Comparison of ENCODE assay signal across 8 cellular contexts in genomic region chr1:71080178-71080781, GRCh38. TPM values are rescaled to one million over a fixed set of nuclear protein-coding genes. Genes with fewer than 3 reads are reported as not detected.
DNase-seq lines count a peak whose midpoint lies in the region; ATAC-seq and TF ChIP-seq lines count a peak whose summit lies in the region.

No MANE protein-coding gene starts in this region.

- H3K36me3 ChIP-seq in SJCRH30, result peaks cover 40% of the 10 kb centered on the region
- H3K36me3 ChIP-seq in upper lobe of left lung, result peaks cover 11 to 33% (median 22%) of the 10 kb centered on the region in 4 donors

- H3K9me3 Mint-ChIP-seq in mesothelial cell of epicardium, result no peaks in the 10 kb centered on the region

- WGBS in upper lobe of left lung, 2 donors, result 0 to 1% methylated on average over 20 of the region's 20 CpGs

- no peaks in the 10 kb centered on the region for H3K27me3 ChIP-seq in SJCRH30
- no peaks in the 10 kb centered on the region for H3K27me3 ChIP-seq in dorsolateral prefrontal cortex
- no peaks in the 10 kb centered on the region for H3K27me3 ChIP-seq in upper lobe of left lung

- peaks cover 26% of the 10 kb centered on the region for H3K27me3 Mint-ChIP-seq in mesothelial cell of epicardium (ENCODE audit: low read depth)

- intact Hi-C loops in dorsolateral prefrontal cortex (cut with DNase I), result no loop called here

- ATAC-seq in HG02885 (IDR thresholded peaks at IDR 0.05; ENCODE audit: poor library complexity, unreplicated experiment) (peak; percentile 13), upper lobe of left lung (ENCODE audit: low FRiP score in 2 of 2) (peak in 1 of 2 donors; percentile 58), HG03469 (IDR thresholded peaks at IDR 0.05; ENCODE audit: unreplicated experiment) (no peak)

- peak; percentile 1 for DNase-seq in stimulated activated CD8-positive, alpha-beta memory T cell treated with anti-CD3 and anti-CD28 coated beads, Interleukin-12 subunit alpha, Interleukin-12 subunit beta, amount 100 ng/mL, for 24 hours (ENCODE audit: extremely low read depth)
- DNase-seq in stimulated activated CD8-positive, alpha-beta memory T cell treated with anti-CD3 and anti-CD28 coated beads, Interleukin-4, amount 100 ng/mL, for 48 hours, result no peak
- DNase-seq in SJCRH30 (peak; percentile 5 to 27), dorsolateral prefrontal cortex (peak in 1 of 10 donors; percentile 4), mesothelial cell of epicardium (ENCODE audit: low spot score in 2 of 2, unreplicated experiment in 2 of 2) (no peak), upper lobe of left lung (no peak)

- H3K4me1 Mint-ChIP-seq in mesothelial cell of epicardium, result peaks cover 22% of the 10 kb centered on the region

- TF ChIP-seq CTCF in dorsolateral prefrontal cortex (IDR thresholded peaks at IDR 0.05 in 54 of 56, conservative IDR thresholded peaks at IDR 0.05 in 2 of 56; ENCODE audit: low read depth in 1 of 56, partially characterized antibody in 56 of 56) (no peak), mesothelial cell of epicardium (IDR thresholded peaks at IDR 0.05; ENCODE audit: unreplicated experiment) (no peak), upper lobe of left lung (IDR thresholded peaks at IDR 0.05) (no peak)

- H3K4me1 ChIP-seq in SJCRH30 (peaks cover 3% of the 10 kb centered on the region), upper lobe of left lung (peaks cover 22 to 34% (median 25%) of the 10 kb centered on the region in 4 donors)

- H3K4me3 Mint-ChIP-seq in mesothelial cell of epicardium, result peak overlapping the region; percentile 97

- peak overlapping the region; percentile 92 for H3K27ac ChIP-seq in SJCRH30
- H3K27ac ChIP-seq in dorsolateral prefrontal cortex, result peak overlapping the region in 54 of 59 donors; percentile 60 to 96 (median 87)
- peak overlapping the region; percentile 87 to 94 (median 93) for H3K27ac ChIP-seq in upper lobe of left lung

- H3K9me3 ChIP-seq in SJCRH30 (replicated peaks), result no peaks in the 10 kb centered on the region
- no peaks in the 10 kb centered on the region for H3K9me3 ChIP-seq in upper lobe of left lung

- peaks cover 6% of the 10 kb centered on the region for H3K36me3 Mint-ChIP-seq in mesothelial cell of epicardium

- H3K4me3 ChIP-seq in SJCRH30 (peak overlapping the region; percentile 83), dorsolateral prefrontal cortex (peak overlapping the region; percentile 68 to 97 (median 86)), upper lobe of left lung (peak overlapping the region; percentile 73 to 88 (median 80))

- TF ChIP-seq EP300 in upper lobe of left lung (IDR thresholded peaks at IDR 0.05), result no peak

- peak overlapping the region; percentile 100 for H3K27ac Mint-ChIP-seq in mesothelial cell of epicardium

- TF ChIP-seq POLR2A in upper lobe of left lung (IDR thresholded peaks at IDR 0.05), result no peak

RNA-seq across cellular contexts. Expression of gene ZRANB2, which starts 0.6 kb away (rescaled TPM):
- 85.8 and 120 TPM in 2 replicates for total RNA-seq in SJCRH30 (2014; rRNA removed; shearing (Covaris generic))
- total RNA-seq in dorsolateral prefrontal cortex (100 to 1,000 TPM in 114 of 120 experiments, 10 to 100 TPM in 6; 72.7 to 146 (median 116) TPM), mesothelial cell of epicardium (146 to 159 TPM (median 148 TPM) in 3 replicates), upper lobe of left lung (100 to 1,000 TPM in 2 of 6 donors, 10 to 100 TPM in 4; 51.3 to 203 (median 69.7) TPM)

RNA-seq across cellular contexts. Expression of gene PTGER3, which starts 32.7 kb away (rescaled TPM):
- not detected in 2 replicates for total RNA-seq in SJCRH30 (2014; rRNA removed; shearing (Covaris generic))
- total RNA-seq in dorsolateral prefrontal cortex (1 to 10 TPM in 86 of 120 experiments, under 1 TPM in 33, not detected in 1; 0.26 to 6.2 (median 1.6) TPM), mesothelial cell of epicardium (0.29 to 0.59 TPM (median 0.54 TPM) in 3 replicates), upper lobe of left lung (1 to 10 TPM in 3 of 6 donors, under 1 TPM in 2, not detected in 1; 0.44 to 4.9 (median 1.4) TPM)

Comparison
In these comparisons a context has a peak if more than half of its experiments do, and no peak if none do; other contexts are left out.
1. DNase-seq: peak in stimulated activated CD8-positive, alpha-beta memory T cell treated with anti-CD3 and anti-CD28 coated beads, Interleukin-12 subunit alpha, Interleukin-12 subunit beta, amount 100 ng/mL, for 24 hours (single experiment) and SJCRH30 (2 of 2); none in stimulated activated CD8-positive, alpha-beta memory T cell treated with anti-CD3 and anti-CD28 coated beads, Interleukin-4, amount 100 ng/mL, for 48 hours (single experiment), mesothelial cell of epicardium (0 of 2) and upper lobe of left lung (0 of 2).
2. Peak in every context shown above with its lines, with median percentiles within 50 percentile points of each other: H3K27ac ChIP-seq and H3K4me3 ChIP-seq.